In the genomic region with DNA sequence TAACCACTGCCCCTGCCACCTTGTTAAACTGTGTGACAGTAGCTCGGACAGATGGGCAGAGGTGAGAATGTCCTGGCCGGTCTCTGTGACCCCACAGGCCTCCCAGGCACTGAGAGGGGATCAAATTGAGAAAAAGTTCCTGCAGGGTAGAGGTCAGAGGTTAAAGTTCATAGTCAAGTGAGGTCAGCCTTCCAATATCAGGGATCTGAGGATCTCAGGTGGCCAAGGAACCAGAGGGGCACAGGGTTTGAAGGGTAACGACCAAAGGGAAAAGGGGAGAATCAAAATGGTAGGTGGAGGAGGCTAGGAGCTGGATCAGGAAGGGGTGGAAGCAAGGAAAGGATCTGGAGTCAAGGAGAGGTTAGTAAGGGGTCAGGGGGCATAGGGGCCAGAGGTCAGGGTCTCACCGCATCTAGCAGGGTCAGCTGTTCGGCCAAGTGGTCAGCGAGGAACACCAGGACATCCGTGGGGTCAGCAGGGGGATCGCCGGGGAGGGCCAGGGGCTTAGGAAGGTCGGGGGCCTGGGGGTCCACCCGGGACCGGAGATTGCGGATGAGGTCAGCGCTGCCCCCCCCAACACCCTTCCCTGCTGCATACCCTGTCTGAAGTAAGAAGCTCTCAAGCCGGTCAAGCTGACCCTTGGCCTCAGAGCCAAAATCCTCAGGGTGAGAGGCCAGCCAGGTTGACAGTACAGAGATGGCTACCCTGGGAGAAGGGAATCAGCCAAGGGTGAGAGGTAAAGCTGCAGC, we compare ENCODE assay signal across 15 cellular contexts. TPM values are rescaled to one million over a fixed set of nuclear protein-coding genes. Genes with fewer than 3 reads are reported as not detected.
DNase-seq lines count a peak whose midpoint lies in the region; ATAC-seq and TF ChIP-seq lines count a peak whose summit lies in the region.
"Had no signal": no experiment of that assay in that cellular context is flagged by ENCODE, and none has a peak within 500 bp of the region (broad histone marks: within the 10 kb centered on the region; RNA-seq: fewer than 3 reads in every experiment).

No MANE protein-coding gene starts in this region.

- intact Hi-C loops in activated B cell treated with CpG ODN at 0.5 μM for 24 hours (cut with micrococcal nuclease): loop anchor here (5.0 kb wide), 2 partner anchors 132 to 133 kb away; no protein-coding TSS in a partner anchor

- H3K27me3 Mint-ChIP-seq in activated naive CD8-positive, alpha-beta T cell: no peaks in the 10 kb centered on the region
- H3K27me3 Mint-ChIP-seq in activated naive CD8-positive, alpha-beta T cell treated with anti-CD3 and anti-CD28 coated beads for 36 hours: peaks cover 5% of the 10 kb centered on the region
- H3K27me3 Mint-ChIP-seq in activated B cell treated with CpG ODN at 0.5 μM for 24 hours (no peaks in the 10 kb centered on the region), mesothelial cell of epicardium (ENCODE audit: low read depth) (no peaks in the 10 kb centered on the region), type B pancreatic cell (peaks cover 3% of the 10 kb centered on the region)

- DNase-seq in activated naive CD8-positive, alpha-beta T cell treated with anti-CD3 and anti-CD28 coated beads for 36 hours: no peak
- DNase-seq in activated B cell treated with CpG ODN at 0.5 μM for 24 hours: no peak
- no peak for DNase-seq in mesothelial cell of epicardium (ENCODE audit: low spot score in 2 of 2, unreplicated experiment in 2 of 2)
- DNase-seq in type B pancreatic cell (ENCODE audit: extremely low spot score, unreplicated experiment): no peak
- DNase-seq in hippocampal formation (lab: John Stamatoyannopoulos, UW): no peak
- no peak for DNase-seq in GM19238 (ENCODE audit: insufficient read length, low spot score)
- DNase-seq: activated naive CD4-positive, alpha-beta T cell treated with anti-CD3 and anti-CD28 coated beads, Interleukin-2, amount 50 U/mL, for 16 hours; effector CD8-positive, alpha-beta T cell; left cardiac atrium; NCI-H1694; SJCRH30; stomach; uterus had no signal

- no peak for ATAC-seq in activated B cell treated with CpG ODN at 0.5 μM for 24 hours (ENCODE audit: low read depth)
- ATAC-seq in GM21786 (IDR thresholded peaks at IDR 0.05; ENCODE audit: unreplicated experiment): no peak
- ATAC-seq: left cardiac atrium had no signal

- POLR2A ChIA-PET in activated B cell treated with CpG ODN at 0.5 μM for 24 hours (lab: Charles Lee): interaction anchor here (2.8 to 4.5 kb wide), 3 partner anchors 18 to 47 kb away, joined by 10 to 54 read pairs (median 31); a partner anchor contains a TSS

- H3K4me1 Mint-ChIP-seq in activated naive CD8-positive, alpha-beta T cell (ENCODE audit: low read depth): peaks cover 32% of the 10 kb centered on the region
- H3K4me1 Mint-ChIP-seq in activated naive CD8-positive, alpha-beta T cell treated with anti-CD3 and anti-CD28 coated beads for 36 hours: peaks cover 34% of the 10 kb centered on the region
- peaks cover 33% of the 10 kb centered on the region for H3K4me1 Mint-ChIP-seq in activated B cell treated with CpG ODN at 0.5 μM for 24 hours
- peaks cover 25% of the 10 kb centered on the region for H3K4me1 Mint-ChIP-seq in mesothelial cell of epicardium
- H3K4me1 Mint-ChIP-seq in type B pancreatic cell (ENCODE audit: unreplicated experiment): peaks cover 12% of the 10 kb centered on the region

- H3K9me3 Mint-ChIP-seq in activated naive CD8-positive, alpha-beta T cell (ENCODE audit: low read depth): no peaks in the 10 kb centered on the region
- no peaks in the 10 kb centered on the region for H3K9me3 Mint-ChIP-seq in activated naive CD8-positive, alpha-beta T cell treated with anti-CD3 and anti-CD28 coated beads for 36 hours
- H3K9me3 Mint-ChIP-seq in activated B cell treated with CpG ODN at 0.5 μM for 24 hours (no peaks in the 10 kb centered on the region), mesothelial cell of epicardium (no peaks in the 10 kb centered on the region), type B pancreatic cell (no peaks in the 10 kb centered on the region)

- TF ChIP-seq CTCF in activated B cell treated with CpG ODN at 0.5 μM for 24 hours (IDR thresholded peaks at IDR 0.05) (no peak), mesothelial cell of epicardium (IDR thresholded peaks at IDR 0.05; ENCODE audit: unreplicated experiment) (no peak), type B pancreatic cell (conservative IDR thresholded peaks at IDR 0.05) (no peak)

- peak overlapping the region; percentile 23 for H3K4me3 Mint-ChIP-seq in activated naive CD8-positive, alpha-beta T cell
- H3K4me3 Mint-ChIP-seq in activated naive CD8-positive, alpha-beta T cell treated with anti-CD3 and anti-CD28 coated beads for 36 hours: no peak overlapping the region
- H3K4me3 Mint-ChIP-seq in activated B cell treated with CpG ODN at 0.5 μM for 24 hours: no peak overlapping the region
- peak overlapping the region; percentile 99 for H3K4me3 Mint-ChIP-seq in mesothelial cell of epicardium
- peak overlapping the region; percentile 80 for H3K4me3 Mint-ChIP-seq in type B pancreatic cell

- CTCF ChIA-PET in activated B cell treated with CpG ODN at 0.5 μM for 24 hours (lab: Charles Lee): no interaction called here

- peak overlapping the region; percentile 55 for H3K27ac Mint-ChIP-seq in activated naive CD8-positive, alpha-beta T cell
- H3K27ac Mint-ChIP-seq in activated naive CD8-positive, alpha-beta T cell treated with anti-CD3 and anti-CD28 coated beads for 36 hours: no peak overlapping the region
- H3K27ac Mint-ChIP-seq in activated B cell treated with CpG ODN at 0.5 μM for 24 hours: peak overlapping the region; percentile 13
- H3K27ac Mint-ChIP-seq in mesothelial cell of epicardium: no peak overlapping the region
- peak overlapping the region; percentile 80 for H3K27ac Mint-ChIP-seq in type B pancreatic cell

- H3K36me3 Mint-ChIP-seq in activated naive CD8-positive, alpha-beta T cell: peaks cover 3% of the 10 kb centered on the region
- H3K36me3 Mint-ChIP-seq in activated naive CD8-positive, alpha-beta T cell treated with anti-CD3 and anti-CD28 coated beads for 36 hours: peaks cover 24% of the 10 kb centered on the region
- peaks cover 79% of the 10 kb centered on the region for H3K36me3 Mint-ChIP-seq in activated B cell treated with CpG ODN at 0.5 μM for 24 hours (ENCODE audit: low read depth)
- no peaks in the 10 kb centered on the region for H3K36me3 Mint-ChIP-seq in mesothelial cell of epicardium
- peaks cover 8% of the 10 kb centered on the region for H3K36me3 Mint-ChIP-seq in type B pancreatic cell

RNA-seq across cellular contexts. Expression of a gene that starts 2.9 kb away (rescaled TPM):
- total RNA-seq in activated naive CD8-positive, alpha-beta T cell treated with anti-CD3 and anti-CD28 coated beads for 36 hours: 10 to 100 TPM; 15.0 to 17.7 TPM
- 54.7 and 66.5 TPM in 2 replicates for total RNA-seq in activated B cell treated with CpG ODN at 0.5 μM for 24 hours
- 108 to 113 TPM (median 112 TPM) in 3 replicates for total RNA-seq in mesothelial cell of epicardium
- 128 and 176 TPM in 2 replicates for total RNA-seq in type B pancreatic cell (ENCODE audit: low replicate concordance)

RNA-seq across cellular contexts. Expression of a gene that starts 6.4 kb away (rescaled TPM):
- total RNA-seq in activated naive CD8-positive, alpha-beta T cell treated with anti-CD3 and anti-CD28 coated beads for 36 hours: 100 to 1,000 TPM; 106 to 107 TPM
- 82.8 and 95.1 TPM in 2 replicates for total RNA-seq in activated B cell treated with CpG ODN at 0.5 μM for 24 hours
- 38.7 to 43.0 TPM (median 39.9 TPM) in 3 replicates for total RNA-seq in mesothelial cell of epicardium
- 52.9 and 54.5 TPM in 2 replicates for total RNA-seq in type B pancreatic cell (ENCODE audit: low replicate concordance)

RNA-seq across cellular contexts. Expression of a gene that starts 6.8 kb away (rescaled TPM):
- 100 to 1,000 TPM; 105 to 107 TPM for total RNA-seq in activated naive CD8-positive, alpha-beta T cell treated with anti-CD3 and anti-CD28 coated beads for 36 hours
- total RNA-seq in activated B cell treated with CpG ODN at 0.5 μM for 24 hours (114 and 117 TPM in 2 replicates), mesothelial cell of epicardium (46.2 to 53.6 TPM (median 52.0 TPM) in 3 replicates), type B pancreatic cell (ENCODE audit: low replicate concordance) (53.1 and 67.4 TPM in 2 replicates)

RNA-seq across cellular contexts. Expression of a gene that starts 18.1 kb away (rescaled TPM):
- 100 to 1,000 TPM; 201 to 204 TPM for total RNA-seq in activated naive CD8-positive, alpha-beta T cell treated with anti-CD3 and anti-CD28 coated beads for 36 hours
- 319 and 350 TPM in 2 replicates for total RNA-seq in activated B cell treated with CpG ODN at 0.5 μM for 24 hours
- 62.8 to 68.3 TPM (median 64.4 TPM) in 3 replicates for total RNA-seq in mesothelial cell of epicardium
- total RNA-seq in type B pancreatic cell (ENCODE audit: low replicate concordance): 71.4 and 93.5 TPM in 2 replicates

RNA-seq across cellular contexts. Expression of a gene that starts 18.9 kb away (rescaled TPM):
- 1 to 10 TPM; 1.8 to 2.1 TPM for total RNA-seq in activated naive CD8-positive, alpha-beta T cell treated with anti-CD3 and anti-CD28 coated beads for 36 hours
- 19.1 and 19.4 TPM in 2 replicates for total RNA-seq in activated B cell treated with CpG ODN at 0.5 μM for 24 hours
- total RNA-seq in mesothelial cell of epicardium: 3.9 to 4.6 TPM (median 4.3 TPM) in 3 replicates
- 10.1 and 22.2 TPM in 2 replicates for total RNA-seq in type B pancreatic cell (ENCODE audit: low replicate concordance)

Comparison
In these comparisons a context has a peak if more than half of its experiments do, and no peak if none do; other contexts are left out.
1. H3K27ac Mint-ChIP-seq: peak in activated naive CD8-positive, alpha-beta T cell (single experiment), activated B cell treated with CpG ODN at 0.5 μM for 24 hours (single experiment) and type B pancreatic cell (single experiment); none in activated naive CD8-positive, alpha-beta T cell treated with anti-CD3 and anti-CD28 coated beads for 36 hours (single experiment) and mesothelial cell of epicardium (single experiment).
2. H3K4me3 Mint-ChIP-seq: peak in activated naive CD8-positive, alpha-beta T cell (single experiment), mesothelial cell of epicardium (single experiment) and type B pancreatic cell (single experiment); none in activated naive CD8-positive, alpha-beta T cell treated with anti-CD3 and anti-CD28 coated beads for 36 hours (single experiment) and activated B cell treated with CpG ODN at 0.5 μM for 24 hours (single experiment).